Comparison of ENCODE assay signal across 1 cellular context in the genomic region with DNA sequence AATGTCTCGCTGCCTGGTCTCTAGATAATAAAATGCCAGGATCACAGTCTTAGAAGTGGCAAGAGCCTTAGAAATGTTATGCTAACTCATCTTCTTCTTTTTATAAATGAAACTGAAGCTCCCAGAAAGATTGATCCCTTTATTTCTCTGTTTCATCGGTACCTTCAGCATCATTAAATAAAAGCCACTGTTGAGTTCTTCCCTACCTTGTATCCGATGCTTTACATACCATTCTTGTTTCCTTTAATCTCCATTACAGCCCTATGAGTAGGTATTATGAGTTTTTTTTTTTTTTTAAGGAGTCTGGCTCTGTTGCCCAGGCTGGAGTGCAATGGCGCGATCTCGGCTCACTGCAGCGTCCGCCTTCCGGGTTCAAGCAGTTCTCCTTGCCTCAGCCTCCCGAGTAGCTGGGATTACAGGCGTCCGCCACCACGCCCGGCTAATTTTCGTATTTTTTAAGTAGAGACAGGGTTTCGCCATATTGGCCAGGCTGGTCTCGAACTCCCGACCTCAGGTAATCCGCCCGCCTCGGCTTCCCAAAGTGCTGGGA.
TF ChIP-seq lines count a peak whose summit lies in the region.

No MANE protein-coding gene starts in this region.

TF ChIP-seq in K562, 482 proteins besides CTCF, POLR2A, EP300 and RAD21 (continues in another document):
- TF ChIP-seq ZKSCAN8 (CRISPR knock-in tag; IDR thresholded peaks at IDR 0.05) = 0 out of 2 replicates have a peak, but pooled peaks have one; percentile 50
- TF ChIP-seq THRAP3 (IDR thresholded peaks at IDR 0.05; ENCODE audit: borderline replicate concordance) = no peak
- no peak for TF ChIP-seq FOXJ3 (CRISPR knock-in tag; IDR thresholded peaks at IDR 0.05)
- TF ChIP-seq, protein P1, sequence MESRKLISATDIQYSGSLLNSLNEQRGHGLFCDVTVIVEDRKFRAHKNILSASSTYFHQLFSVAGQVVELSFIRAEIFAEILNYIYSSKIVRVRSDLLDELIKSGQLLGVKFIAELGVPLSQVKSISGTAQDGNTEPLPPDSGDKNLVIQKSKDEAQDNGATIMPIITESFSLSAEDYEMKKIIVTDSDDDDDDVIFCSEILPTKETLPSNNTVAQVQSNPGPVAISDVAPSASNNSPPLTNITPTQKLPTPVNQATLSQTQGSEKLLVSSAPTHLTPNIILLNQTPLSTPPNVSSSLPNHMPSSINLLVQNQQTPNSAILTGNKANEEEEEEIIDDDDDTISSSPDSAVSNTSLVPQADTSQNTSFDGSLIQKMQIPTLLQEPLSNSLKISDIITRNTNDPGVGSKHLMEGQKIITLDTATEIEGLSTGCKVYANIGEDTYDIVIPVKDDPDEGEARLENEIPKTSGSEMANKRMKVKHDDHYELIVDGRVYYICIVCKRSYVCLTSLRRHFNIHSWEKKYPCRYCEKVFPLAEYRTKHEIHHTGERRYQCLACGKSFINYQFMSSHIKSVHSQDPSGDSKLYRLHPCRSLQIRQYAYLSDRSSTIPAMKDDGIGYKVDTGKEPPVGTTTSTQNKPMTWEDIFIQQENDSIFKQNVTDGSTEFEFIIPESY (CRISPR knock-in tag; IDR thresholded peaks at IDR 0.05) = peak; percentile 82
- TF ChIP-seq RHOXF2B (CRISPR knock-in tag; conservative IDR thresholded peaks at IDR 0.05) = no peak
- TF ChIP-seq RBFOX2 (IDR thresholded peaks at IDR 0.05; ENCODE audit: low read depth, low read length) = no peak
- TF ChIP-seq TARDBP (IDR thresholded peaks at IDR 0.05) = 0 out of 2 replicates have a peak, but pooled peaks have one; percentile 42
- TF ChIP-seq, protein P2, sequence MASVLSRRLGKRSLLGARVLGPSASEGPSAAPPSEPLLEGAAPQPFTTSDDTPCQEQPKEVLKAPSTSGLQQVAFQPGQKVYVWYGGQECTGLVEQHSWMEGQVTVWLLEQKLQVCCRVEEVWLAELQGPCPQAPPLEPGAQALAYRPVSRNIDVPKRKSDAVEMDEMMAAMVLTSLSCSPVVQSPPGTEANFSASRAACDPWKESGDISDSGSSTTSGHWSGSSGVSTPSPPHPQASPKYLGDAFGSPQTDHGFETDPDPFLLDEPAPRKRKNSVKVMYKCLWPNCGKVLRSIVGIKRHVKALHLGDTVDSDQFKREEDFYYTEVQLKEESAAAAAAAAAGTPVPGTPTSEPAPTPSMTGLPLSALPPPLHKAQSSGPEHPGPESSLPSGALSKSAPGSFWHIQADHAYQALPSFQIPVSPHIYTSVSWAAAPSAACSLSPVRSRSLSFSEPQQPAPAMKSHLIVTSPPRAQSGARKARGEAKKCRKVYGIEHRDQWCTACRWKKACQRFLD (CRISPR knock-in tag; IDR thresholded peaks at IDR 0.05) = no peak; the same call in 1 of the 2 replicates
- TF ChIP-seq, protein P3, sequence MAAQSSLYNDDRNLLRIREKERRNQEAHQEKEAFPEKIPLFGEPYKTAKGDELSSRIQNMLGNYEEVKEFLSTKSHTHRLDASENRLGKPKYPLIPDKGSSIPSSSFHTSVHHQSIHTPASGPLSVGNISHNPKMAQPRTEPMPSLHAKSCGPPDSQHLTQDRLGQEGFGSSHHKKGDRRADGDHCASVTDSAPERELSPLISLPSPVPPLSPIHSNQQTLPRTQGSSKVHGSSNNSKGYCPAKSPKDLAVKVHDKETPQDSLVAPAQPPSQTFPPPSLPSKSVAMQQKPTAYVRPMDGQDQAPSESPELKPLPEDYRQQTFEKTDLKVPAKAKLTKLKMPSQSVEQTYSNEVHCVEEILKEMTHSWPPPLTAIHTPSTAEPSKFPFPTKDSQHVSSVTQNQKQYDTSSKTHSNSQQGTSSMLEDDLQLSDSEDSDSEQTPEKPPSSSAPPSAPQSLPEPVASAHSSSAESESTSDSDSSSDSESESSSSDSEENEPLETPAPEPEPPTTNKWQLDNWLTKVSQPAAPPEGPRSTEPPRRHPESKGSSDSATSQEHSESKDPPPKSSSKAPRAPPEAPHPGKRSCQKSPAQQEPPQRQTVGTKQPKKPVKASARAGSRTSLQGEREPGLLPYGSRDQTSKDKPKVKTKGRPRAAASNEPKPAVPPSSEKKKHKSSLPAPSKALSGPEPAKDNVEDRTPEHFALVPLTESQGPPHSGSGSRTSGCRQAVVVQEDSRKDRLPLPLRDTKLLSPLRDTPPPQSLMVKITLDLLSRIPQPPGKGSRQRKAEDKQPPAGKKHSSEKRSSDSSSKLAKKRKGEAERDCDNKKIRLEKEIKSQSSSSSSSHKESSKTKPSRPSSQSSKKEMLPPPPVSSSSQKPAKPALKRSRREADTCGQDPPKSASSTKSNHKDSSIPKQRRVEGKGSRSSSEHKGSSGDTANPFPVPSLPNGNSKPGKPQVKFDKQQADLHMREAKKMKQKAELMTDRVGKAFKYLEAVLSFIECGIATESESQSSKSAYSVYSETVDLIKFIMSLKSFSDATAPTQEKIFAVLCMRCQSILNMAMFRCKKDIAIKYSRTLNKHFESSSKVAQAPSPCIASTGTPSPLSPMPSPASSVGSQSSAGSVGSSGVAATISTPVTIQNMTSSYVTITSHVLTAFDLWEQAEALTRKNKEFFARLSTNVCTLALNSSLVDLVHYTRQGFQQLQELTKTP (IDR thresholded peaks at IDR 0.05; ENCODE audit: low read depth in 1 of 2, partially characterized antibody in 2 of 2) = no peak
- TF ChIP-seq ZNF41 (CRISPR knock-in tag; conservative IDR thresholded peaks at IDR 0.05) = no peak
- no peak for TF ChIP-seq ETV6 (IDR thresholded peaks at IDR 0.05; ENCODE audit: borderline replicate concordance in 1 of 2, low read depth in 2 of 2, low read length in 1 of 2)
- peak; percentile 37; the same call in 1 of the 2 replicates for TF ChIP-seq ETV6 (CRISPR knock-in tag; IDR thresholded peaks at IDR 0.05; ENCODE audit: borderline replicate concordance)
- TF ChIP-seq SMARCA4 (IDR thresholded peaks at IDR 0.05) = 0 out of 2 replicates have a peak, but pooled peaks have one; percentile 5
- TF ChIP-seq ZNF589 (CRISPR knock-in tag; IDR thresholded peaks at IDR 0.05; ENCODE audit: low read depth) = no peak
- TF ChIP-seq HNRNPH1 (optimal IDR thresholded peaks at IDR 0.05; ENCODE audit: low read depth, low read length) = no peak
- TF ChIP-seq XRCC3 (IDR thresholded peaks at IDR 0.05) = no peak
- no peak for TF ChIP-seq ZNF175 (CRISPR knock-in tag; IDR thresholded peaks at IDR 0.05; ENCODE audit: low read depth)
- TF ChIP-seq KLF13 (tag; IDR thresholded peaks at IDR 0.05; ENCODE audit: borderline replicate concordance, low read depth) = no peak
- TF ChIP-seq, protein P4, sequence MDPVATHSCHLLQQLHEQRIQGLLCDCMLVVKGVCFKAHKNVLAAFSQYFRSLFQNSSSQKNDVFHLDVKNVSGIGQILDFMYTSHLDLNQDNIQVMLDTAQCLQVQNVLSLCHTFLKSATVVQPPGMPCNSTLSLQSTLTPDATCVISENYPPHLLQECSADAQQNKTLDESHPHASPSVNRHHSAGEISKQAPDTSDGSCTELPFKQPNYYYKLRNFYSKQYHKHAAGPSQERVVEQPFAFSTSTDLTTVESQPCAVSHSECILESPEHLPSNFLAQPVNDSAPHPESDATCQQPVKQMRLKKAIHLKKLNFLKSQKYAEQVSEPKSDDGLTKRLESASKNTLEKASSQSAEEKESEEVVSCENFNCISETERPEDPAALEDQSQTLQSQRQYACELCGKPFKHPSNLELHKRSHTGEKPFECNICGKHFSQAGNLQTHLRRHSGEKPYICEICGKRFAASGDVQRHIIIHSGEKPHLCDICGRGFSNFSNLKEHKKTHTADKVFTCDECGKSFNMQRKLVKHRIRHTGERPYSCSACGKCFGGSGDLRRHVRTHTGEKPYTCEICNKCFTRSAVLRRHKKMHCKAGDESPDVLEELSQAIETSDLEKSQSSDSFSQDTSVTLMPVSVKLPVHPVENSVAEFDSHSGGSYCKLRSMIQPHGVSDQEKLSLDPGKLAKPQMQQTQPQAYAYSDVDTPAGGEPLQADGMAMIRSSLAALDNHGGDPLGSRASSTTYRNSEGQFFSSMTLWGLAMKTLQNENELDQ (CRISPR knock-in tag; IDR thresholded peaks at IDR 0.05; ENCODE audit: borderline replicate concordance) = no peak
- no peak for TF ChIP-seq RBM14 (IDR thresholded peaks at IDR 0.05; ENCODE audit: borderline replicate concordance, insufficient read depth, low read depth, low read length)
- peak in 1 of 2 experiments; percentile 62; a peak in 1 of 4 replicates for TF ChIP-seq ARNT (IDR thresholded peaks at IDR 0.05)
- TF ChIP-seq, protein P5, sequence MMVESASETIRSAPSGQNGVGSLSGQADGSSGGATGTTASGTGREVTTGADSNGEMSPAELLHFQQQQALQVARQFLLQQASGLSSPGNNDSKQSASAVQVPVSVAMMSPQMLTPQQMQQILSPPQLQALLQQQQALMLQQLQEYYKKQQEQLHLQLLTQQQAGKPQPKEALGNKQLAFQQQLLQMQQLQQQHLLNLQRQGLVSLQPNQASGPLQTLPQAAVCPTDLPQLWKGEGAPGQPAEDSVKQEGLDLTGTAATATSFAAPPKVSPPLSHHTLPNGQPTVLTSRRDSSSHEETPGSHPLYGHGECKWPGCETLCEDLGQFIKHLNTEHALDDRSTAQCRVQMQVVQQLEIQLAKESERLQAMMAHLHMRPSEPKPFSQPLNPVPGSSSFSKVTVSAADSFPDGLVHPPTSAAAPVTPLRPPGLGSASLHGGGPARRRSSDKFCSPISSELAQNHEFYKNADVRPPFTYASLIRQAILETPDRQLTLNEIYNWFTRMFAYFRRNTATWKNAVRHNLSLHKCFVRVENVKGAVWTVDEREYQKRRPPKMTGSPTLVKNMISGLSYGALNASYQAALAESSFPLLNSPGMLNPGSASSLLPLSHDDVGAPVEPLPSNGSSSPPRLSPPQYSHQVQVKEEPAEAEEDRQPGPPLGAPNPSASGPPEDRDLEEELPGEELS (CRISPR knock-in tag; IDR thresholded peaks at IDR 0.05; ENCODE audit: borderline replicate concordance) = 0 out of 2 replicates have a peak, but pooled peaks have one; percentile 75
- TF ChIP-seq PBX2 (CRISPR knock-in tag; IDR thresholded peaks at IDR 0.05; ENCODE audit: low read depth) = no peak
- TF ChIP-seq PBX2 (tag; conservative IDR thresholded peaks at IDR 0.05; ENCODE audit: low read depth) = 0 out of 2 replicates have a peak, but pooled peaks have one; percentile 67
- no peak for TF ChIP-seq COPS2 (conservative IDR thresholded peaks at IDR 0.05)
- TF ChIP-seq, protein P6, sequence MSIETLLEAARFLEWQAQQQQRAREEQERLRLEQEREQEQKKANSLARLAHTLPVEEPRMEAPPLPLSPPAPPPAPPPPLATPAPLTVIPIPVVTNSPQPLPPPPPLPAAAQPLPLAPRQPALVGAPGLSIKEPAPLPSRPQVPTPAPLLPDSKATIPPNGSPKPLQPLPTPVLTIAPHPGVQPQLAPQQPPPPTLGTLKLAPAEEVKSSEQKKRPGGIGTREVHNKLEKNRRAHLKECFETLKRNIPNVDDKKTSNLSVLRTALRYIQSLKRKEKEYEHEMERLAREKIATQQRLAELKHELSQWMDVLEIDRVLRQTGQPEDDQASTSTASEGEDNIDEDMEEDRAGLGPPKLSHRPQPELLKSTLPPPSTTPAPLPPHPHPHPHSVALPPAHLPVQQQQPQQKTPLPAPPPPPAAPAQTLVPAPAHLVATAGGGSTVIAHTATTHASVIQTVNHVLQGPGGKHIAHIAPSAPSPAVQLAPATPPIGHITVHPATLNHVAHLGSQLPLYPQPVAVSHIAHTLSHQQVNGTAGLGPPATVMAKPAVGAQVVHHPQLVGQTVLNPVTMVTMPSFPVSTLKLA (conservative IDR thresholded peaks at IDR 0.05) = no peak
- TF ChIP-seq KDM2B (CRISPR knock-in tag; IDR thresholded peaks at IDR 0.05) = no peak
- no peak for TF ChIP-seq PHF20 (IDR thresholded peaks at IDR 0.05; ENCODE audit: partially characterized antibody)
- TF ChIP-seq DEAF1 (CRISPR knock-in tag; IDR thresholded peaks at IDR 0.05) = no peak
- no peak for TF ChIP-seq ZNF561 (CRISPR knock-in tag; conservative IDR thresholded peaks at IDR 0.05)
- TF ChIP-seq, protein P7, sequence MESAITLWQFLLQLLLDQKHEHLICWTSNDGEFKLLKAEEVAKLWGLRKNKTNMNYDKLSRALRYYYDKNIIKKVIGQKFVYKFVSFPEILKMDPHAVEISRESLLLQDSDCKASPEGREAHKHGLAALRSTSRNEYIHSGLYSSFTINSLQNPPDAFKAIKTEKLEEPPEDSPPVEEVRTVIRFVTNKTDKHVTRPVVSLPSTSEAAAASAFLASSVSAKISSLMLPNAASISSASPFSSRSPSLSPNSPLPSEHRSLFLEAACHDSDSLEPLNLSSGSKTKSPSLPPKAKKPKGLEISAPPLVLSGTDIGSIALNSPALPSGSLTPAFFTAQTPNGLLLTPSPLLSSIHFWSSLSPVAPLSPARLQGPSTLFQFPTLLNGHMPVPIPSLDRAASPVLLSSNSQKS (CRISPR knock-in tag; IDR thresholded peaks at IDR 0.05) = no peak
- TF ChIP-seq ZBTB2 (IDR thresholded peaks at IDR 0.05) = no peak
- TF ChIP-seq PPARD (CRISPR knock-in tag; IDR thresholded peaks at IDR 0.05) = no peak
- TF ChIP-seq KLF16 (IDR thresholded peaks at IDR 0.05) = no peak
- no peak for TF ChIP-seq TGIF2 (CRISPR knock-in tag; IDR thresholded peaks at IDR 0.05)
